ENCODE assay signal across 5 cellular contexts in genomic region chr1:213499444-213499843, GRCh38.
"Had no signal": no experiment of that assay in that cellular context is flagged by ENCODE, and none has a peak within 500 bp of the region (broad histone marks: within the 10 kb centered on the region; RNA-seq: fewer than 3 reads in every experiment).

No MANE protein-coding gene starts in this region.

- ATAC-seq: GM23338 had no signal

- H3K4me3 ChIP-seq: GM23338 had no signal

- DNase-seq: H9, HCEC 1CT, IMR-90, KBM-7 had no signal
